ENCODE assay signal across 8 cellular contexts in the genomic region with DNA sequence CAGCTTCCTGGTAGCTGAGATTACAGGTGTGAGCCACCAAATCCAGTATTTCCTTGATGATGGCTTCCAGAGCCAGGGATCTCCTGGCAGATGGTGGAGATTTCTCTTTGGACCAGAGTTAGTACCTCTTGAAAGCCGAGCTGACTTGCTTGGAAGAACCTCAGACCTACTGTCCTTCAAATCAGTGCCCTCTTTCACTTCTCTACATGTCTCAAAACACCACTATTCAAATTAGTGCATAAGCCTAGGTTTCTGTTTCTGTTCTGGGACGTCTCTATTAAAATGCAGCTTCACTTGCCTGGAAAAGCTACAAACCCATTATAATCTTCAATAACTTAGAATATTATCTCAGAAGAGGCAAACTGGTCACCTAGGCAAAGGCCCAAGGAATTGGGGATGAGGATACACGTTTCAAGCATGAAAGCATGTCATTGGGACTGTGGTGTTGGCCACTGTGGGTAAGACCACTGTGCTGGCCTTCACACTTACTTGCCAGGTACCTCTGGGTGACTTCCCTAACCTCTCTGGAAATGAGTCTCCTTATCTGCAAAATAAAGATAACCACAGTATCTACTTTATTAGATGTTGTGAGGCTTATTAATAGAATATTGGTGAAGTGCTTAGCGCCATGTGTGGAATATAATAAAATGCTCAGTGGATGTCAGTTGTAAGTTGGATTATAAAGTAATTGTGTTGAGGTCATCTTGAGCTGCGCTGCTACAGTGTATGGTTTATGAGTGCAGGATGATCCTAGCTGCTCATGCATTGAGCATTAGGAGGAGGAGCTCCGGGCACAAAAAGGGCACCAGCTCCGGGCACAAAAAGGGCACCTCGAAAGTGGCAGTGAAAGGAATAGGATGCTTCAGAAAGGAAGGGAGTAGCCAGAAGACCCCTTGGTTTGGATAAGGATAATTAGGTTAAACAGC.
DNase-seq lines count a peak whose midpoint lies in the region; ATAC-seq and TF ChIP-seq lines count a peak whose summit lies in the region.

No MANE protein-coding gene starts in this region.

- DNase-seq in dermis blood vessel endothelial cell (no peak), right atrium auricular region (ENCODE audit: low spot score) (no peak), NCI-H2227 (lab: John Stamatoyannopoulos, UW; ENCODE audit: unreplicated experiment) (no peak)
- no peak for DNase-seq in stimulated activated naive CD4-positive, alpha-beta T cell treated with Interleukin-2 at 50 U/mL for 16 hours (lab: John Stamatoyannopoulos, UW)

- H3K4me3 ChIP-seq in mucosa of rectum (ENCODE audit: low read length in 2 of 2): peak overlapping the region; percentile 18 to 28
- no peak overlapping the region for H3K4me3 ChIP-seq in right atrium auricular region

- H3K4me1 ChIP-seq in mucosa of rectum (ENCODE audit: control insufficient read depth in 2 of 2, insufficient read depth in 2 of 2, low read length in 2 of 2) (peaks cover 5 to 8% of the 10 kb centered on the region in 2 donors), right atrium auricular region (no peaks in the 10 kb centered on the region)

- no peak overlapping the region for H3K9ac ChIP-seq in mucosa of rectum (ENCODE audit: low read depth in 1 of 2, low read length in 2 of 2)

- H3K27ac ChIP-seq in mucosa of rectum (ENCODE audit: low read depth in 2 of 2, low read length in 2 of 2) (peak overlapping the region; percentile 3 to 61), right atrium auricular region (no peak overlapping the region)

- H3K36me3 ChIP-seq in mucosa of rectum (ENCODE audit: control insufficient read depth in 2 of 2, insufficient read depth in 2 of 2, low read length in 2 of 2) (no peaks in the 10 kb centered on the region), right atrium auricular region (no peaks in the 10 kb centered on the region)

- no peaks in the 10 kb centered on the region for H3K27me3 ChIP-seq in mucosa of rectum (ENCODE audit: control insufficient read depth in 2 of 2, insufficient read depth in 2 of 2, low read length in 2 of 2)
- H3K27me3 ChIP-seq in right atrium auricular region: no peaks in the 10 kb centered on the region

- ATAC-seq in GM18502 (IDR thresholded peaks at IDR 0.05; ENCODE audit: poor library complexity, unreplicated experiment) (peak; percentile 91), GM21528 (IDR thresholded peaks at IDR 0.05; ENCODE audit: low FRiP score, unreplicated experiment) (peak; percentile 88), HG03558 (IDR thresholded peaks at IDR 0.05; ENCODE audit: extremely low read depth, unreplicated experiment) (peak; percentile 90)

- H3K9me3 ChIP-seq in mucosa of rectum (ENCODE audit: control insufficient read depth in 2 of 2, low read length in 2 of 2): no peaks in the 10 kb centered on the region
- no peaks in the 10 kb centered on the region for H3K9me3 ChIP-seq in right atrium auricular region

- no peak for TF ChIP-seq CTCF in right atrium auricular region (IDR thresholded peaks at IDR 0.05)

Comparison
In these comparisons a context has a peak if more than half of its experiments do, and no peak if none do; other contexts are left out.
1. H3K27ac ChIP-seq: peak in mucosa of rectum (2 of 2); none in right atrium auricular region (0 of 2).
2. H3K4me3 ChIP-seq: peak in mucosa of rectum (2 of 2); none in right atrium auricular region (0 of 2).
3. Peak in every context shown above with its lines, with median percentiles within 50 percentile points of each other: ATAC-seq.